Comparison of ENCODE assay signal across 8 cellular contexts in the genomic region with DNA sequence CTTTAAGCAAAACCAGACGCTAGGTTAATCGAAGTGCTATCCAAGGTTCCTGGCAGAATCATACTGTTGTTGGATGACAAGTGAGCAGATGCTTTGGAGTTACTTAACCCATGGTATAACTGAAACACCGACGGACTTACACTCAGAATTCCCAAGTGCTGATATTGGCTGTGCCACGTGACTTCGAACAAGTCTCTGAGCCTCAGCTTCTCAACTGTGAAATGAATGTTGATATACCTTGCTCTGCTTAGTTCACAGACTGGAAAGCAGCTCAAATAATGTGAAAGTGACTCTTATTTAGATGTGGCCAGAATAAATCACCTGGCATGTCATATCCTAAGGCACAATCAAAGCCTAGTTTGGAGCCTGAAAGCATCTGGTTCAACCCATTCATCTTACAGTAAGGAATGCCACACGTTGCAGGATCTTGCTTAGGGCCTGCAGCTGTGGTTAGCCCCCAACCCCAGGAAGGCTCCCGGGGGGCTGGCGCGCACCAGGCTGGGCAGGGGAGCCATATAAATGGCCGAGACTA. TPM values are rescaled to one million over a fixed set of nuclear protein-coding genes. Genes with fewer than 3 reads are reported as not detected.
DNase-seq lines count a peak whose midpoint lies in the region; TF ChIP-seq lines count a peak whose summit lies in the region.

No MANE protein-coding gene starts in this region.

- no TSS peak for BruUV-seq in A673 (replicated peaks; lab: Mats Ljungman, UMichigan)

- H3K36me3 ChIP-seq in A673 (ENCODE audit: insufficient read depth, low read length, poor library complexity, severe bottlenecking) (peaks cover 13% of the 10 kb centered on the region), mesodermal cell (ENCODE audit: control insufficient read depth, insufficient read depth, low read length) (peaks cover 35% of the 10 kb centered on the region)

- H3K4me3 ChIP-seq in A673 (ENCODE audit: low read depth, low read length, poor library complexity, severe bottlenecking) (peak overlapping the region; percentile 98), HL-60 (replicated peaks; ENCODE audit: insufficient read depth, low read length) (peak overlapping the region; percentile 98), mesodermal cell (ENCODE audit: extremely low read depth, insufficient read depth, low read length, poor library complexity, severe bottlenecking) (peak overlapping the region; percentile 71)

- POLR2A ChIA-PET in A673 (lab: Charles Lee; ENCODE audit: low non-redundant PET): no interaction called here

- intact Hi-C loops in A673 (cut with micrococcal nuclease; ENCODE audit: unreplicated experiment): no loop called here

- no peak for TF ChIP-seq CTCF in A673 (conservative IDR thresholded peaks at IDR 0.05; ENCODE audit: low read depth, low read length)
- no peak for TF ChIP-seq CTCF in HL-60 (IDR thresholded peaks at IDR 0.05; ENCODE audit: insufficient read depth, low read length)
- TF ChIP-seq CTCF in brain (conservative IDR thresholded peaks at IDR 0.05): no peak

- CTCF ChIA-PET in A673 (lab: Charles Lee): interaction anchor here (1.0 kb wide), 1 partner anchor 35 kb away, joined by 3 read pairs; no protein-coding TSS in a partner anchor

- H3K4me3 Mint-ChIP-seq in brain: peak overlapping the region; percentile 91 to 97 (median 93)

- H3K27ac Mint-ChIP-seq in brain: peak overlapping the region in 4 of 5 experiments; percentile 82 to 96 (median 92)

- H3K4me1 Mint-ChIP-seq in brain: peaks cover 44% of the 10 kb centered on the region

- H3K27me3 ChIP-seq in A673 (replicated peaks; ENCODE audit: insufficient read depth, low read depth, low read length, poor library complexity) (no peaks in the 10 kb centered on the region), HL-60 (ENCODE audit: insufficient read depth, poor library complexity, severe bottlenecking) (no peaks in the 10 kb centered on the region)

- peaks cover 19% of the 10 kb centered on the region for H3K36me3 Mint-ChIP-seq in brain

- H3K4me1 ChIP-seq in A673 (ENCODE audit: insufficient read depth, low read length, poor library complexity, severe bottlenecking) (peaks cover 10% of the 10 kb centered on the region), mesodermal cell (ENCODE audit: control insufficient read depth, insufficient read depth, low read length, poor library complexity, severe bottlenecking) (no peaks in the 10 kb centered on the region)

- DNase-seq in A673 (ENCODE audit: low spot score): no peak
- DNase-seq in HL-60 (ENCODE audit: low read depth in 1 of 2, low spot score in 1 of 2): no peak
- no peak for DNase-seq in activated CD4-positive, CD25-positive, alpha-beta regulatory T cell (lab: John Stamatoyannopoulos, UW)
- DNase-seq in putamen (ENCODE audit: low spot score): no peak
- DNase-seq in SKM-1 treated with dmso at 0.1 percent for 144 hours (lab: John Stamatoyannopoulos, UW; ENCODE audit: unreplicated experiment): no peak
- DNase-seq in hippocampal formation (lab: John Stamatoyannopoulos, UW): no peak

- 13 to 22% methylated on average over 6 to 10 of the region's 11 CpGs for WGBS in mesodermal cell (ENCODE audit: insufficient coverage in 2 of 2), 2 experiments

- H3K27me3 Mint-ChIP-seq in brain: peaks cover 6% of the 10 kb centered on the region

- H3K9me3 ChIP-seq in A673 (ENCODE audit: low read depth, low read length, poor library complexity, severe bottlenecking) (no peaks in the 10 kb centered on the region), mesodermal cell (ENCODE audit: control insufficient read depth, low read length) (no peaks in the 10 kb centered on the region)

- H3K27ac ChIP-seq in A673 (ENCODE audit: low read depth, low read length, poor library complexity, severe bottlenecking) (peak overlapping the region; percentile 88), HL-60 (replicated peaks) (peak overlapping the region; percentile 72), mesodermal cell (ENCODE audit: low read depth, low read length, severe bottlenecking) (no peak overlapping the region)

- H3K9me3 Mint-ChIP-seq in brain: peaks cover 0 to 4% (median 0%) of the 10 kb centered on the region in 5 experiments

RNA-seq across cellular contexts. Expression of a gene that starts 0.8 kb away (rescaled TPM):
- 42.5 and 50.6 TPM in 2 replicates for total RNA-seq in A673 (2021)
- 9.3 TPM for polyA plus RNA-seq in brain (ENCODE audit: insufficient read depth, low read depth, low replicate concordance)
- polyA plus RNA-seq in mesodermal cell (2013, experiment 1 of 2): 14.4 TPM
- 12.9 TPM for polyA plus RNA-seq in mesodermal cell (2013, experiment 2 of 2)

RNA-seq across cellular contexts. Expression of a gene that starts 3.6 kb away (rescaled TPM):
- total RNA-seq in A673 (2021): 143 and 147 TPM in 2 replicates
- 46.2 TPM for polyA plus RNA-seq in brain (ENCODE audit: insufficient read depth, low read depth, low replicate concordance)
- 56.4 TPM for polyA plus RNA-seq in mesodermal cell (2013, experiment 1 of 2)
- polyA plus RNA-seq in mesodermal cell (2013, experiment 2 of 2): 80.6 TPM
